20 cellular contexts compared by ENCODE assay signal in genomic region chr6:27136077-27136644, GRCh38.
A peak's percentile ranks its signal among the peaks of the same experiment; 100 is the strongest.
DNase-seq lines count a peak whose midpoint lies in the region; TF ChIP-seq lines count a peak whose summit lies in the region.
"Had no signal": no experiment of that assay in that cellular context is flagged by ENCODE, and none has a peak within 500 bp of the region (broad histone marks: within the 10 kb centered on the region; RNA-seq: fewer than 3 reads in every experiment).

No MANE protein-coding gene starts in this region.

- H3K4me2 ChIP-seq in BLaER1 (no peak overlapping the region), osteoblast (ENCODE audit: insufficient read depth, low read length) (no peak overlapping the region)

- H3K27ac ChIP-seq in BLaER1 (peak overlapping the region; percentile 93; the same call in 1 of the 2 replicates), iPS-20b (ENCODE audit: low read length) (no peak overlapping the region), osteoblast (ENCODE audit: low read depth, low read length) (no peak overlapping the region), breast epithelium (no peak overlapping the region)

- DNase-seq in NCI-H748 (lab: John Stamatoyannopoulos, UW; ENCODE audit: unreplicated experiment) (peak; percentile 31), NCI-H748 treated with DMSO at 0.1 percent for 48 hours (lab: John Stamatoyannopoulos, UW) (no peak), NAMALWA (ENCODE audit: low spot score) (peak; percentile 31), ACHN (no peak), osteoblast (ENCODE audit: insufficient read length, low spot score, missing footprints) (no peak), breast epithelium (ENCODE audit: low spot score in 2 of 2) (no peak)
- DNase-seq: activated B cell treated with CpG ODN at 0.5 μM for 24 hours; activated effector memory CD4-positive, alpha-beta T cell treated with anti-CD3 and anti-CD28 coated beads, Interleukin-2, amount 50 U/mL, for 16 hours; amygdala; foreskin fibroblast; IMR-90; MG63; NCI-H1436 treated with DMSO at 0.1 percent for 48 hours; NCI-H2171 treated with DMSO at 0.1 percent for 48 hours; NCI-H82; spleen; stimulated activated CD4-positive, alpha-beta T cell treated with anti-CD3 and anti-CD28 coated beads, Interleukin-4, amount 100 ng/mL, for 24 hours; stimulated activated naive CD8-positive, alpha-beta T cell treated with anti-CD3 and anti-CD28 coated beads, Interleukin-15, amount 100 ng/mL, for 72 hours had no signal

- no peaks in the 10 kb centered on the region for H3K27me3 ChIP-seq in BLaER1
- H3K27me3 ChIP-seq in iPS-20b (ENCODE audit: insufficient read depth, low read length): no peaks in the 10 kb centered on the region
- H3K27me3 ChIP-seq in osteoblast (ENCODE audit: insufficient read depth, low read length): no peaks in the 10 kb centered on the region
- H3K27me3 ChIP-seq in breast epithelium: no peaks in the 10 kb centered on the region
- H3K27me3 ChIP-seq: MG63, spleen had no signal

- peaks cover 33% of the 10 kb centered on the region for H3K4me1 ChIP-seq in BLaER1
- H3K4me1 ChIP-seq in iPS-20b (ENCODE audit: insufficient read depth, low read length): peaks cover 29% of the 10 kb centered on the region; the same call in 1 of the 2 replicates
- H3K4me1 ChIP-seq in osteoblast (ENCODE audit: insufficient read depth, low read length): peaks cover 17% of the 10 kb centered on the region
- peaks cover 1 to 5% of the 10 kb centered on the region in 2 donors for H3K4me1 ChIP-seq in breast epithelium

- peaks cover 30% of the 10 kb centered on the region for H4K20me1 ChIP-seq in BLaER1
- H4K20me1 ChIP-seq in osteoblast (ENCODE audit: insufficient read depth, low read length): no peaks in the 10 kb centered on the region

- intact Hi-C loops in breast epithelium (cut with DNase I; ENCODE audit: low total_unique reads): no loop called here

- no peak overlapping the region for H3K4me3 ChIP-seq in BLaER1
- no peak overlapping the region for H3K4me3 ChIP-seq in iPS-20b (ENCODE audit: low read length)
- no peak overlapping the region for H3K4me3 ChIP-seq in osteoblast (ENCODE audit: insufficient read depth, low read length)
- H3K4me3 ChIP-seq in breast epithelium: no peak overlapping the region
- H3K4me3 ChIP-seq: MG63, spleen had no signal

- in situ Hi-C loops in ACHN (cut with HindIII; ENCODE audit: low pct_ligation_motif_present, low pct_unique_long_range_greater_than_20kb, low sequenced_read_pairs): no loop called here

- H3K36me3 ChIP-seq in BLaER1 (peaks cover 20% of the 10 kb centered on the region), iPS-20b (ENCODE audit: insufficient read depth, low read depth, low read length) (no peaks in the 10 kb centered on the region), osteoblast (ENCODE audit: insufficient read depth, low read length) (no peaks in the 10 kb centered on the region), breast epithelium (no peaks in the 10 kb centered on the region)
- H3K36me3 ChIP-seq: MG63 had no signal

- no peak overlapping the region for H2AFZ ChIP-seq in osteoblast (ENCODE audit: low read length)

- no peak for TF ChIP-seq POLR2A in breast epithelium (IDR thresholded peaks at IDR 0.05)

- peaks cover 2% of the 10 kb centered on the region for H3K79me2 ChIP-seq in osteoblast (ENCODE audit: insufficient read depth, low read length)

- TF ChIP-seq CTCF in osteoblast (IDR thresholded peaks at IDR 0.05; ENCODE audit: extremely low read depth, low read depth, low read length) (no peak), breast epithelium (IDR thresholded peaks at IDR 0.05) (no peak)

- H3K9ac ChIP-seq in BLaER1: no peak overlapping the region
- peak overlapping the region; percentile 98; the same call in 1 of the 2 replicates for H3K9ac ChIP-seq in iPS-20b (ENCODE audit: low read depth, low read length)

- H3K9me3 ChIP-seq in BLaER1 (peaks cover 12% of the 10 kb centered on the region; the same call in 1 of the 2 replicates), iPS-20b (ENCODE audit: insufficient read depth, low read depth, low read length) (no peaks in the 10 kb centered on the region), osteoblast (ENCODE audit: low read depth, low read length) (no peaks in the 10 kb centered on the region), breast epithelium (no peaks in the 10 kb centered on the region)
- H3K9me3 ChIP-seq: MG63, spleen had no signal

Comparison
In these comparisons a context has a peak if more than half of its experiments do, and no peak if none do; other contexts are left out.
1. DNase-seq: peak in NCI-H748 (single experiment) and NAMALWA (single experiment); none in NCI-H748 treated with DMSO at 0.1 percent for 48 hours (single experiment), ACHN (single experiment), osteoblast (single experiment) and breast epithelium (0 of 2).